Comparison of ENCODE assay signal across 29 cellular contexts in the genomic region with DNA sequence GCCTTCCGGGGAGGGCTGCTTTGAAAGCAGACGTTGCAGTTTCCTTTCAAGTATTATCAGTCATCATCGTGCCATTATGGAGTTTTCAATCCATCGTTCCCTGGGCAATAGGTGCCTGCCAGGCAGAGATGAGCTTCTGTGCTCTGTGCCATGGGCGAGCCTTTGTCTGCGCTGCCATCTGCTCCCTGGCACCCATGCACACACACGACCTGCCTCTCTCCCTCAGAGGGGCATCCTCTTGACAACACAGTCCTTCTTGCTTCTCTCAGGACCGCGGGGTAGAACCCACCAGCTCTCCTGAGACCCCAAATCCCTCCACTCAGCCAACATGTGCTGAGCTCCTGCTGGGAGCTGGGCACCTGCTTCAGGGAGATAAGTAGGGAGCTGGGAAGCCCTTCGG.
"Had no signal": no experiment of that assay in that cellular context is flagged by ENCODE, and none has a peak within 500 bp of the region (broad histone marks: within the 10 kb centered on the region; RNA-seq: fewer than 3 reads in every experiment).

No MANE protein-coding gene starts in this region.

- DNase-seq: activated CD4-positive, alpha-beta memory T cell treated with anti-CD3 and anti-CD28 coated beads, Interleukin-2, amount 10 ng/mL, durations not matched to agents 7 days and 5 days; activated CD4-positive, alpha-beta T cell treated with anti-CD3 and anti-CD28 coated beads for 1 hour; activated CD4-positive, alpha-beta T cell treated with anti-CD3 and anti-CD28 coated beads for 4 hours; activated CD4-positive, alpha-beta T cell treated with anti-CD3 and anti-CD28 coated beads, Interleukin-2, amount 10 ng/mL, durations not matched to agents 7 days and 5 days; activated CD4-positive, alpha-beta T cell treated with anti-CD3 and anti-CD28 coated beads, Interleukin-2, amount 50 U/mL, for 4 hours; activated CD8-positive, alpha-beta memory T cell treated with anti-CD3 and anti-CD28 coated beads, Interleukin-2, amount 50 U/mL, for 48 hours; activated gamma-delta T cell; activated naive CD4-positive, alpha-beta T cell; activated naive CD4-positive, alpha-beta T cell treated with anti-CD3 and anti-CD28 coated beads, Interleukin-2, amount 10 ng/mL, durations not matched to agents 7 days and 5 days; activated naive CD8-positive, alpha-beta T cell treated with anti-CD3 and anti-CD28 coated beads, Interleukin-2, amount 10 ng/mL, durations not matched to agents 7 days and 5 days; activated T-cell treated with anti-CD3 and anti-CD28 coated beads for 4 hours; activated T-cell treated with anti-CD3 and anti-CD28 coated beads, Interleukin-2, amount 50 U/mL, for 24 hours; activated T-cell treated with anti-CD3 and anti-CD28 coated beads, Interleukin-2, amount 50 U/mL, for 72 hours; brain microvascular endothelial cell; cerebellar nuclear complex; cortex of kidney; dermis blood vessel endothelial cell; effector CD4-positive, alpha-beta T cell; effector memory CD8-positive, alpha-beta T cell; esophagus squamous epithelium; foreskin melanocyte; heart right ventricle; T-helper 1 cell; T-helper 17 cell; T1000 had no signal

- H3K4me1 Mint-ChIP-seq: activated CD4-positive, alpha-beta memory T cell treated with anti-CD3 and anti-CD28 coated beads, Interleukin-2, amount 10 ng/mL, durations not matched to agents 7 days and 5 days; activated CD4-positive, alpha-beta T cell treated with anti-CD3 and anti-CD28 coated beads, Interleukin-2, amount 10 ng/mL, durations not matched to agents 7 days and 5 days; activated naive CD4-positive, alpha-beta T cell treated with anti-CD3 and anti-CD28 coated beads, Interleukin-2, amount 10 ng/mL, durations not matched to agents 7 days and 5 days; activated naive CD8-positive, alpha-beta T cell treated with anti-CD3 and anti-CD28 coated beads, Interleukin-2, amount 10 ng/mL, durations not matched to agents 7 days and 5 days; T-helper 17 cell had no signal

- H3K27me3 Mint-ChIP-seq: activated CD4-positive, alpha-beta memory T cell treated with anti-CD3 and anti-CD28 coated beads, Interleukin-2, amount 10 ng/mL, durations not matched to agents 7 days and 5 days; activated CD4-positive, alpha-beta T cell treated with anti-CD3 and anti-CD28 coated beads, Interleukin-2, amount 10 ng/mL, durations not matched to agents 7 days and 5 days; activated naive CD4-positive, alpha-beta T cell treated with anti-CD3 and anti-CD28 coated beads, Interleukin-2, amount 10 ng/mL, durations not matched to agents 7 days and 5 days had no signal

- H3K27ac Mint-ChIP-seq: activated CD4-positive, alpha-beta memory T cell treated with anti-CD3 and anti-CD28 coated beads, Interleukin-2, amount 10 ng/mL, durations not matched to agents 7 days and 5 days; activated CD4-positive, alpha-beta T cell treated with anti-CD3 and anti-CD28 coated beads, Interleukin-2, amount 10 ng/mL, durations not matched to agents 7 days and 5 days; activated naive CD4-positive, alpha-beta T cell treated with anti-CD3 and anti-CD28 coated beads, Interleukin-2, amount 10 ng/mL, durations not matched to agents 7 days and 5 days; activated naive CD4-positive, alpha-beta T cell treated with anti-CD3 and anti-CD28 coated beads, Interleukin-2, amount 50 U/mL, for 72 hours; activated naive CD8-positive, alpha-beta T cell treated with anti-CD3 and anti-CD28 coated beads, Interleukin-2, amount 10 ng/mL, durations not matched to agents 7 days and 5 days; activated T-cell treated with anti-CD3 and anti-CD28 coated beads, Interleukin-2, amount 50 U/mL, for 24 hours; activated T-cell treated with anti-CD3 and anti-CD28 coated beads, Interleukin-2, amount 50 U/mL, for 72 hours; effector memory CD8-positive, alpha-beta T cell; T-helper 17 cell; T-helper 2 cell treated with Interferon-gamma antibody and Interleukin-4, amounts not matched to agents 5 μg/mL and 100 μg/mL, for 36 hours; WTC11 had no signal

- ATAC-seq: activated naive CD4-positive, alpha-beta T cell treated with anti-CD3 and anti-CD28 coated beads, Interleukin-2, amount 50 U/mL, for 72 hours; activated T-cell treated with anti-CD3 and anti-CD28 coated beads, Interleukin-2, amount 50 U/mL, for 72 hours; effector memory CD8-positive, alpha-beta T cell; gastroesophageal sphincter; T-helper 17 cell had no signal

- H3K36me3 Mint-ChIP-seq: activated naive CD4-positive, alpha-beta T cell treated with anti-CD3 and anti-CD28 coated beads, Interleukin-2, amount 10 ng/mL, durations not matched to agents 7 days and 5 days; activated naive CD4-positive, alpha-beta T cell treated with anti-CD3 and anti-CD28 coated beads, Interleukin-2, amount 50 U/mL, for 72 hours; activated naive CD8-positive, alpha-beta T cell treated with anti-CD3 and anti-CD28 coated beads, Interleukin-2, amount 10 ng/mL, durations not matched to agents 7 days and 5 days had no signal

- H3K4me3 Mint-ChIP-seq: activated CD4-positive, alpha-beta memory T cell treated with anti-CD3 and anti-CD28 coated beads, Interleukin-2, amount 10 ng/mL, durations not matched to agents 7 days and 5 days; activated CD4-positive, alpha-beta T cell treated with anti-CD3 and anti-CD28 coated beads, Interleukin-2, amount 10 ng/mL, durations not matched to agents 7 days and 5 days; activated naive CD4-positive, alpha-beta T cell treated with anti-CD3 and anti-CD28 coated beads, Interleukin-2, amount 10 ng/mL, durations not matched to agents 7 days and 5 days; activated naive CD8-positive, alpha-beta T cell treated with anti-CD3 and anti-CD28 coated beads, Interleukin-2, amount 10 ng/mL, durations not matched to agents 7 days and 5 days; activated T-cell treated with anti-CD3 and anti-CD28 coated beads, Interleukin-2, amount 50 U/mL, for 24 hours; activated T-cell treated with anti-CD3 and anti-CD28 coated beads, Interleukin-2, amount 50 U/mL, for 72 hours; effector memory CD8-positive, alpha-beta T cell; T-helper 17 cell; T-helper 2 cell treated with Interferon-gamma antibody and Interleukin-4, amounts not matched to agents 5 μg/mL and 100 μg/mL, for 36 hours; WTC11 had no signal

- H3K9me3 Mint-ChIP-seq: activated CD4-positive, alpha-beta memory T cell treated with anti-CD3 and anti-CD28 coated beads, Interleukin-2, amount 10 ng/mL, durations not matched to agents 7 days and 5 days; activated CD4-positive, alpha-beta T cell treated with anti-CD3 and anti-CD28 coated beads, Interleukin-2, amount 10 ng/mL, durations not matched to agents 7 days and 5 days; activated naive CD4-positive, alpha-beta T cell treated with anti-CD3 and anti-CD28 coated beads, Interleukin-2, amount 10 ng/mL, durations not matched to agents 7 days and 5 days; activated naive CD4-positive, alpha-beta T cell treated with anti-CD3 and anti-CD28 coated beads, Interleukin-2, amount 50 U/mL, for 72 hours; activated naive CD8-positive, alpha-beta T cell treated with anti-CD3 and anti-CD28 coated beads, Interleukin-2, amount 10 ng/mL, durations not matched to agents 7 days and 5 days; activated T-cell treated with anti-CD3 and anti-CD28 coated beads, Interleukin-2, amount 50 U/mL, for 24 hours; activated T-cell treated with anti-CD3 and anti-CD28 coated beads, Interleukin-2, amount 50 U/mL, for 72 hours; effector memory CD8-positive, alpha-beta T cell; T-helper 2 cell treated with Interferon-gamma antibody and Interleukin-4, amounts not matched to agents 5 μg/mL and 100 μg/mL, for 36 hours had no signal
